ENCODE assay signal across 16 cellular contexts in the genomic region with DNA sequence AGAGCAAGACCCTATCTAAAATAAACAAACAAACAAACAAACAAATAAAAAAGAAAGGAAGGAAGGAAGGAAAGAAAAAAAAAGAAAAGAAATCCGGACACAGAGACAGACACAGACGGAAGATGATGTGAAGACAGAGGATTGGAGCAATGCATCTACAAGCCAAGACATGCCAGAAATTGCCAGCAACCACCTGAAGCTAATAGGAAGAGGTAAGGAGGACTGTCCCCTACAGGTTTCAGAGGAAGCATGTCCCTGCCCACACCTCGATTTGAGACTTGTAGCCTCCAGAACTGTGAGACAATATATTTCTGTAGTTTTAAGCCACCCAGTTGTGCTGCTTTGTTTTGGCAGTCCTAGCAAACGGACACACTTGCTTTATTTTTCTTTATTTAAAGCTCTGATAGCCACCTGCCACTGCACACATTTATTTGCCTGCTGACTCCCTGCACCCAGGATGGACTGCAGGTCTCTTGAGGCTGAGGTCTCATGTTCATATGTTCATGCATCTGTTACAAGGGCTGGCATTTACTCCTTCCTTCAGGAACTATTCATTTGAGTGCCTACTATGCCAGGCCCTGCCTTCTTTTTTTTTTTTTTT. TPM values are rescaled to one million over a fixed set of nuclear protein-coding genes. Genes with fewer than 3 reads are reported as not detected.
DNase-seq lines count a peak whose midpoint lies in the region; ATAC-seq and TF ChIP-seq lines count a peak whose summit lies in the region.
"Had no signal": no experiment of that assay in that cellular context is flagged by ENCODE, and none has a peak within 500 bp of the region (broad histone marks: within the 10 kb centered on the region; RNA-seq: fewer than 3 reads in every experiment).

No MANE protein-coding gene starts in this region.

- H3K9me3 ChIP-seq in Caco-2 (no peaks in the 10 kb centered on the region), iPS-18a (ENCODE audit: control insufficient read depth, low read depth, low read length) (no peaks in the 10 kb centered on the region), lower lobe of right lung (no peaks in the 10 kb centered on the region), sigmoid colon (no peaks in the 10 kb centered on the region)
- H3K9me3 ChIP-seq: upper lobe of right lung had no signal

- no peaks in the 10 kb centered on the region for H3K9me3 Mint-ChIP-seq in Caco-2 (ENCODE audit: unreplicated experiment)

- H3K27me3 Mint-ChIP-seq in Caco-2 (ENCODE audit: insufficient read depth, unreplicated experiment), result no peaks in the 10 kb centered on the region

- 60 to 76% methylated on average over 4 of the region's 4 CpGs for WGBS in sigmoid colon, 2 donors

- TF ChIP-seq CTCF in Caco-2 (IDR thresholded peaks at IDR 0.05; ENCODE audit: insufficient read depth in 1 of 2, low read depth in 1 of 2, low read length in 1 of 2, severe bottlenecking in 1 of 2, unreplicated experiment in 1 of 2) (peak in 1 of 2 experiments; percentile 41), GM20000 (IDR thresholded peaks at IDR 0.05; ENCODE audit: extremely low read depth, missing control alignments) (peak; percentile 6), lower lobe of right lung (IDR thresholded peaks at IDR 0.05) (no peak), sigmoid colon (IDR thresholded peaks at IDR 0.05) (no peak)

- no peak for DNase-seq in Caco-2
- DNase-seq in GM20000 (ENCODE audit: low spot score), result no peak
- peak; percentile 46 for DNase-seq in SK-MEL-5 (ENCODE audit: low read depth, low spot score)
- DNase-seq in lower lobe of right lung, result no peak
- DNase-seq in sigmoid colon, result no peak
- no peak for DNase-seq in CD1c-positive myeloid dendritic cell (ENCODE audit: extremely low spot score)
- no peak for DNase-seq in caudate nucleus (lab: John Stamatoyannopoulos, UW)
- DNase-seq: activated CD4-positive, alpha-beta T cell treated with anti-CD3 and anti-CD28 coated beads for 1 hour; activated T-cell treated with anti-CD3 and anti-CD28 coated beads for 4 hours; H7; NCI-H146; NCI-H510A; nucleus accumbens; PC-9; upper lobe of right lung had no signal

- H3K27ac Mint-ChIP-seq in Caco-2 (ENCODE audit: unreplicated experiment), result peak overlapping the region; percentile 0

- H3K9ac ChIP-seq in iPS-18a (ENCODE audit: low read length), result peak overlapping the region; percentile 3

- POLR2A ChIA-PET in Caco-2 (lab: Charles Lee), result interaction anchor here (1.0 to 1.5 kb wide), 2 partner anchors 19 to 21 kb away, joined by 4 to 7 read pairs; a partner anchor contains a TSS

- no peak for TF ChIP-seq EP300 in sigmoid colon (IDR thresholded peaks at IDR 0.05)

- H3K36me3 Mint-ChIP-seq in Caco-2 (ENCODE audit: insufficient read depth, unreplicated experiment), result peaks cover 8% of the 10 kb centered on the region

- no peak overlapping the region for H3K27ac ChIP-seq in iPS-18a (ENCODE audit: low read length)
- no peak overlapping the region for H3K27ac ChIP-seq in lower lobe of right lung
- peak overlapping the region in 1 of 4 donors; percentile 67 for H3K27ac ChIP-seq in sigmoid colon
- no peak overlapping the region for H3K27ac ChIP-seq in caudate nucleus (ENCODE audit: low read depth, low read length)
- H3K27ac ChIP-seq: PC-9, upper lobe of right lung had no signal

- TF ChIP-seq POLR2A in sigmoid colon (IDR thresholded peaks at IDR 0.05), result no peak

- CTCF ChIA-PET in Caco-2 (lab: Charles Lee), result interaction anchor here (0.7 to 1.6 kb wide), 5 partner anchors 18 to 263 kb away, joined by 3 to 9 read pairs (median 5); no protein-coding TSS in a partner anchor

- H3K4me3 ChIP-seq in Caco-2 (ENCODE audit: low read depth, low read length) (no peak overlapping the region), iPS-18a (ENCODE audit: low read length) (no peak overlapping the region), lower lobe of right lung (no peak overlapping the region), sigmoid colon (no peak overlapping the region)
- H3K4me3 ChIP-seq: PC-9, upper lobe of right lung had no signal

- BruUV-seq in Caco-2 (replicated peaks; lab: Mats Ljungman, UMichigan), result no TSS peak

- in situ Hi-C loops in SK-MEL-5 (cut with HindIII; ENCODE audit: low pct_unique_long_range_greater_than_20kb, low sequenced_read_pairs), result no loop called here

- H3K4me1 ChIP-seq in Caco-2, result peaks cover 12% of the 10 kb centered on the region
- H3K4me1 ChIP-seq in iPS-18a (ENCODE audit: control insufficient read depth, low read depth, low read length), result peaks cover 7% of the 10 kb centered on the region
- H3K4me1 ChIP-seq in lower lobe of right lung, result peaks cover 8% of the 10 kb centered on the region
- H3K4me1 ChIP-seq in sigmoid colon, result peaks cover 0 to 26% (median 15%) of the 10 kb centered on the region in 4 donors

- intact Hi-C loops in Caco-2 (cut with micrococcal nuclease; ENCODE audit: unreplicated experiment), result no loop called here
- intact Hi-C loops in lower lobe of right lung (cut with DNase I), result no loop called here
- intact Hi-C loops in sigmoid colon (cut with DNase I), result no loop called here

- no peaks in the 10 kb centered on the region for H3K27me3 ChIP-seq in Caco-2 (replicated peaks; ENCODE audit: control insufficient read depth, insufficient read depth, low read length)
- H3K27me3 ChIP-seq in iPS-18a (ENCODE audit: control insufficient read depth, insufficient read depth, low read length), result no peaks in the 10 kb centered on the region
- H3K27me3 ChIP-seq in lower lobe of right lung (ENCODE audit: low read depth), result no peaks in the 10 kb centered on the region
- H3K27me3 ChIP-seq in sigmoid colon, result no peaks in the 10 kb centered on the region
- H3K27me3 ChIP-seq: upper lobe of right lung had no signal

- ATAC-seq in lower lobe of right lung, result no peak
- ATAC-seq: upper lobe of right lung had no signal

- H3K4me3 Mint-ChIP-seq in Caco-2 (ENCODE audit: unreplicated experiment), result no peak overlapping the region

- H3K36me3 ChIP-seq in Caco-2 (ENCODE audit: control insufficient read depth, insufficient read depth, low read length) (no peaks in the 10 kb centered on the region), iPS-18a (ENCODE audit: control insufficient read depth, low read depth, low read length) (no peaks in the 10 kb centered on the region), lower lobe of right lung (no peaks in the 10 kb centered on the region), sigmoid colon (no peaks in the 10 kb centered on the region)
- H3K36me3 ChIP-seq: upper lobe of right lung had no signal

- peaks cover 15% of the 10 kb centered on the region for H3K4me1 Mint-ChIP-seq in Caco-2 (ENCODE audit: low read depth, unreplicated experiment)

RNA-seq across cellular contexts. Expression of a gene that starts 20.7 kb away (rescaled TPM):
- total RNA-seq in Caco-2 (2022) (180 and 194 TPM in 2 replicates), lower lobe of right lung (57.6 TPM), sigmoid colon (10 to 100 TPM; 24.8 to 46.0 (median 29.3) TPM)
- 22.1 and 22.8 TPM in 2 replicates for total RNA-seq in SK-MEL-5 (2014; rRNA removed; shearing (Covaris generic))
- 31.0 and 40.6 TPM in 2 replicates for polyA plus RNA-seq in SK-MEL-5 (2015; cell fraction: cytosol; rRNA removed)
- 44.9 and 62.9 TPM in 2 replicates for polyA plus RNA-seq in SK-MEL-5 (2015; cell fraction: nucleus; rRNA removed)
- 10 to 100 TPM in 2 of 3 donors, 1 to 10 TPM in 1; 7.8 to 23.2 (median 11.3) TPM for polyA plus RNA-seq in sigmoid colon
